13 cellular contexts compared by ENCODE assay signal in genomic region chr13:36966404-36966803, GRCh38. TPM values are rescaled to one million over a fixed set of nuclear protein-coding genes. Genes with fewer than 3 reads are reported as not detected.
"Had no signal": no experiment of that assay in that cellular context is flagged by ENCODE, and none has a peak within 500 bp of the region (broad histone marks: within the 10 kb centered on the region; RNA-seq: fewer than 3 reads in every experiment).

No MANE protein-coding gene starts in this region.

- DNase-seq: activated CD4-positive, CD25-positive, alpha-beta regulatory T cell treated with anti-CD3 and anti-CD28 coated beads, Interleukin-2, amount 50 U/mL, for 72 hours; activated CD8-positive, alpha-beta memory T cell treated with anti-CD3 and anti-CD28 coated beads, Interleukin-2, amount 10 ng/mL, durations not matched to agents 7 days and 5 days; activated gamma-delta T cell treated with Interleukin-2 at 50 U/mL for 16 hours; activated naive CD8-positive, alpha-beta T cell treated with anti-CD3 and anti-CD28 coated beads for 36 hours; activated T-cell treated with anti-CD3 and anti-CD28 coated beads, Interleukin-2, amount 50 U/mL, for 48 hours; effector CD8-positive, alpha-beta T cell; immature natural killer cell; left lung; stimulated activated CD4-positive, alpha-beta T cell treated with anti-CD3 and anti-CD28 coated beads, Interleukin-4, amount 100 ng/mL, for 24 hours; stomach had no signal

- H3K9me3 ChIP-seq: ascending aorta, left lung, stomach had no signal

- H3K4me3 ChIP-seq: ascending aorta, coronary artery, left lung, stomach had no signal

- ATAC-seq: activated CD8-positive, alpha-beta memory T cell treated with anti-CD3 and anti-CD28 coated beads, Interleukin-2, amount 10 ng/mL, durations not matched to agents 7 days and 5 days had no signal

- H3K4me1 ChIP-seq: ascending aorta, left lung, stomach had no signal

- H3K27ac ChIP-seq: ascending aorta, coronary artery, left lung, stomach had no signal

- H3K27me3 ChIP-seq: ascending aorta, left lung, stomach had no signal

- FAIRE-seq: urothelium cell line had no signal

RNA-seq across cellular contexts. Expression of gene SMAD9, which starts 46.4 kb away (rescaled TPM):
- total RNA-seq: activated CD8-positive, alpha-beta memory T cell treated with anti-CD3 and anti-CD28 coated beads, Interleukin-2, amount 10 ng/mL, durations not matched to agents 7 days and 5 days had no signal
